In the genomic region with DNA sequence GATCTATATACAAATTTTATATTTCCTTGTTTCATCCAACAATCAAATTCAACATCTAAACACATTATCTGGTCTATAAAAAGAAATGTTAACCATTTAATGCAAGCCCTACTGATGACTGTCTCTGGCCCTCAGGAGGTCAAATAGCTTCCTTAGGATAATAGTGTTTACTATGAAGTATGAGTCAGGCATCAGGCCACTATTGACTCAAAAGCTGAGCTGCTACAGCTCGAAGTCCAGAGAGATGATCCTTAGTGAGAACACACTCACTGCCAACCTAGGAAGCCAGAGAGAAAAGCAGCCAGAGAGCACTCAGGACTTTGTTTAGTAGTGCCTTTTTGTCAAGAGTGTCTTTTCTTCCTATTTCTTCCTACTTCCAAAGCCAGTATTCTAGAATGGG, we compare ENCODE assay signal across 1 cellular context.
TF ChIP-seq lines count a peak whose summit lies in the region.

No MANE protein-coding gene starts in this region.

TF ChIP-seq in HepG2, 621 proteins besides CTCF, POLR2A, EP300 and RAD21 (continued from another document and continues in another):
- TF ChIP-seq, protein P1, sequence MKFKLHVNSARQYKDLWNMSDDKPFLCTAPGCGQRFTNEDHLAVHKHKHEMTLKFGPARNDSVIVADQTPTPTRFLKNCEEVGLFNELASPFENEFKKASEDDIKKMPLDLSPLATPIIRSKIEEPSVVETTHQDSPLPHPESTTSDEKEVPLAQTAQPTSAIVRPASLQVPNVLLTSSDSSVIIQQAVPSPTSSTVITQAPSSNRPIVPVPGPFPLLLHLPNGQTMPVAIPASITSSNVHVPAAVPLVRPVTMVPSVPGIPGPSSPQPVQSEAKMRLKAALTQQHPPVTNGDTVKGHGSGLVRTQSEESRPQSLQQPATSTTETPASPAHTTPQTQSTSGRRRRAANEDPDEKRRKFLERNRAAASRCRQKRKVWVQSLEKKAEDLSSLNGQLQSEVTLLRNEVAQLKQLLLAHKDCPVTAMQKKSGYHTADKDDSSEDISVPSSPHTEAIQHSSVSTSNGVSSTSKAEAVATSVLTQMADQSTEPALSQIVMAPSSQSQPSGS (CRISPR knock-in tag; IDR thresholded peaks at IDR 0.05) = peak; percentile 67; the same call in 1 of the 2 replicates
- peak; percentile 99 for TF ChIP-seq FOSL2 (CRISPR knock-in tag; IDR thresholded peaks at IDR 0.05)
- TF ChIP-seq, protein P2, sequence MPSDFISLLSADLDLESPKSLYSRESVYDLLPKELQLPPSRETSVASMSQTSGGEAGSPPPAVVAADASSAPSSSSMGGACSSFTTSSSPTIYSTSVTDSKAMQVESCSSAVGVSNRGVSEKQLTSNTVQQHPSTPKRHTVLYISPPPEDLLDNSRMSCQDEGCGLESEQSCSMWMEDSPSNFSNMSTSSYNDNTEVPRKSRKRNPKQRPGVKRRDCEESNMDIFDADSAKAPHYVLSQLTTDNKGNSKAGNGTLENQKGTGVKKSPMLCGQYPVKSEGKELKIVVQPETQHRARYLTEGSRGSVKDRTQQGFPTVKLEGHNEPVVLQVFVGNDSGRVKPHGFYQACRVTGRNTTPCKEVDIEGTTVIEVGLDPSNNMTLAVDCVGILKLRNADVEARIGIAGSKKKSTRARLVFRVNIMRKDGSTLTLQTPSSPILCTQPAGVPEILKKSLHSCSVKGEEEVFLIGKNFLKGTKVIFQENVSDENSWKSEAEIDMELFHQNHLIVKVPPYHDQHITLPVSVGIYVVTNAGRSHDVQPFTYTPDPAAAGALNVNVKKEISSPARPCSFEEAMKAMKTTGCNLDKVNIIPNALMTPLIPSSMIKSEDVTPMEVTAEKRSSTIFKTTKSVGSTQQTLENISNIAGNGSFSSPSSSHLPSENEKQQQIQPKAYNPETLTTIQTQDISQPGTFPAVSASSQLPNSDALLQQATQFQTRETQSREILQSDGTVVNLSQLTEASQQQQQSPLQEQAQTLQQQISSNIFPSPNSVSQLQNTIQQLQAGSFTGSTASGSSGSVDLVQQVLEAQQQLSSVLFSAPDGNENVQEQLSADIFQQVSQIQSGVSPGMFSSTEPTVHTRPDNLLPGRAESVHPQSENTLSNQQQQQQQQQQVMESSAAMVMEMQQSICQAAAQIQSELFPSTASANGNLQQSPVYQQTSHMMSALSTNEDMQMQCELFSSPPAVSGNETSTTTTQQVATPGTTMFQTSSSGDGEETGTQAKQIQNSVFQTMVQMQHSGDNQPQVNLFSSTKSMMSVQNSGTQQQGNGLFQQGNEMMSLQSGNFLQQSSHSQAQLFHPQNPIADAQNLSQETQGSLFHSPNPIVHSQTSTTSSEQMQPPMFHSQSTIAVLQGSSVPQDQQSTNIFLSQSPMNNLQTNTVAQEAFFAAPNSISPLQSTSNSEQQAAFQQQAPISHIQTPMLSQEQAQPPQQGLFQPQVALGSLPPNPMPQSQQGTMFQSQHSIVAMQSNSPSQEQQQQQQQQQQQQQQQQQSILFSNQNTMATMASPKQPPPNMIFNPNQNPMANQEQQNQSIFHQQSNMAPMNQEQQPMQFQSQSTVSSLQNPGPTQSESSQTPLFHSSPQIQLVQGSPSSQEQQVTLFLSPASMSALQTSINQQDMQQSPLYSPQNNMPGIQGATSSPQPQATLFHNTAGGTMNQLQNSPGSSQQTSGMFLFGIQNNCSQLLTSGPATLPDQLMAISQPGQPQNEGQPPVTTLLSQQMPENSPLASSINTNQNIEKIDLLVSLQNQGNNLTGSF (CRISPR knock-in tag; IDR thresholded peaks at IDR 0.05) = no peak
- TF ChIP-seq ZNF720 (CRISPR knock-in tag; IDR thresholded peaks at IDR 0.05) = no peak
- TF ChIP-seq ELF3 (CRISPR knock-in tag; IDR thresholded peaks at IDR 0.05) = peak; percentile 80
- TF ChIP-seq, protein P3, sequence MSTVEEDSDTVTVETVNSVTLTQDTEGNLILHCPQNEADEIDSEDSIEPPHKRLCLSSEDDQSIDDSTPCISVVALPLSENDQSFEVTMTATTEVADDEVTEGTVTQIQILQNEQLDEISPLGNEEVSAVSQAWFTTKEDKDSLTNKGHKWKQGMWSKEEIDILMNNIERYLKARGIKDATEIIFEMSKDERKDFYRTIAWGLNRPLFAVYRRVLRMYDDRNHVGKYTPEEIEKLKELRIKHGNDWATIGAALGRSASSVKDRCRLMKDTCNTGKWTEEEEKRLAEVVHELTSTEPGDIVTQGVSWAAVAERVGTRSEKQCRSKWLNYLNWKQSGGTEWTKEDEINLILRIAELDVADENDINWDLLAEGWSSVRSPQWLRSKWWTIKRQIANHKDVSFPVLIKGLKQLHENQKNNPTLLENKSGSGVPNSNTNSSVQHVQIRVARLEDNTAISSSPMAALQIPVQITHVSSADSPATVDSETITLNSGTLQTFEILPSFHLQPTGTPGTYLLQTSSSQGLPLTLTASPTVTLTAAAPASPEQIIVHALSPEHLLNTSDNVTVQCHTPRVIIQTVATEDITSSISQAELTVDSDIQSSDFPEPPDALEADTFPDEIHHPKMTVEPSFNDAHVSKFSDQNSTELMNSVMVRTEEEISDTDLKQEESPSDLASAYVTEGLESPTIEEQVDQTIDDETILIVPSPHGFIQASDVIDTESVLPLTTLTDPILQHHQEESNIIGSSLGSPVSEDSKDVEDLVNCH (CRISPR knock-in tag; IDR thresholded peaks at IDR 0.05) = no peak
- TF ChIP-seq KAT2B (IDR thresholded peaks at IDR 0.05; ENCODE audit: borderline replicate concordance, low read depth, low read length) = no peak
- TF ChIP-seq ZKSCAN5 (CRISPR knock-in tag; IDR thresholded peaks at IDR 0.05) = no peak
- no peak for TF ChIP-seq ZNF225 (CRISPR knock-in tag; IDR thresholded peaks at IDR 0.05)
- TF ChIP-seq RARA (CRISPR knock-in tag; IDR thresholded peaks at IDR 0.05) = peak; percentile 80
- no peak for TF ChIP-seq ZNF501 (CRISPR knock-in tag; IDR thresholded peaks at IDR 0.05)
- TF ChIP-seq, protein P4, sequence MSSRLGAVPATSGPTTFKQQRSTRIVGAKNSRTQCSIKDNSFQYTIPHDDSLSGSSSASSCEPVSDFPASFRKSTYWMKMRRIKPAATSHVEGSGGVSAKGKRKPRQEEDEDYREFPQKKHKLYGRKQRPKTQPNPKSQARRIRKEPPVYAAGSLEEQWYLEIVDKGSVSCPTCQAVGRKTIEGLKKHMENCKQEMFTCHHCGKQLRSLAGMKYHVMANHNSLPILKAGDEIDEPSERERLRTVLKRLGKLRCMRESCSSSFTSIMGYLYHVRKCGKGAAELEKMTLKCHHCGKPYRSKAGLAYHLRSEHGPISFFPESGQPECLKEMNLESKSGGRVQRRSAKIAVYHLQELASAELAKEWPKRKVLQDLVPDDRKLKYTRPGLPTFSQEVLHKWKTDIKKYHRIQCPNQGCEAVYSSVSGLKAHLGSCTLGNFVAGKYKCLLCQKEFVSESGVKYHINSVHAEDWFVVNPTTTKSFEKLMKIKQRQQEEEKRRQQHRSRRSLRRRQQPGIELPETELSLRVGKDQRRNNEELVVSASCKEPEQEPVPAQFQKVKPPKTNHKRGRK (CRISPR knock-in tag; IDR thresholded peaks at IDR 0.05) = no peak
- TF ChIP-seq, protein P5, sequence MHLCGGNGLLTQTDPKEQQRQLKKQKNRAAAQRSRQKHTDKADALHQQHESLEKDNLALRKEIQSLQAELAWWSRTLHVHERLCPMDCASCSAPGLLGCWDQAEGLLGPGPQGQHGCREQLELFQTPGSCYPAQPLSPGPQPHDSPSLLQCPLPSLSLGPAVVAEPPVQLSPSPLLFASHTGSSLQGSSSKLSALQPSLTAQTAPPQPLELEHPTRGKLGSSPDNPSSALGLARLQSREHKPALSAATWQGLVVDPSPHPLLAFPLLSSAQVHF (CRISPR knock-in tag; IDR thresholded peaks at IDR 0.05) = no peak
- no peak for TF ChIP-seq ZNF30 (CRISPR knock-in tag; IDR thresholded peaks at IDR 0.05)
- TF ChIP-seq HMG20B (CRISPR knock-in tag; conservative IDR thresholded peaks at IDR 0.05) = no peak
- no peak for TF ChIP-seq ZNF687 (CRISPR knock-in tag; IDR thresholded peaks at IDR 0.05)
- no peak for TF ChIP-seq ZC3H4 (CRISPR knock-in tag; IDR thresholded peaks at IDR 0.05; ENCODE audit: borderline replicate concordance)
- no peak for TF ChIP-seq ZNF317 (CRISPR knock-in tag; IDR thresholded peaks at IDR 0.05)
- peak; percentile 91 for TF ChIP-seq JUNB (CRISPR knock-in tag; IDR thresholded peaks at IDR 0.05; ENCODE audit: borderline replicate concordance)
- TF ChIP-seq, protein P6, sequence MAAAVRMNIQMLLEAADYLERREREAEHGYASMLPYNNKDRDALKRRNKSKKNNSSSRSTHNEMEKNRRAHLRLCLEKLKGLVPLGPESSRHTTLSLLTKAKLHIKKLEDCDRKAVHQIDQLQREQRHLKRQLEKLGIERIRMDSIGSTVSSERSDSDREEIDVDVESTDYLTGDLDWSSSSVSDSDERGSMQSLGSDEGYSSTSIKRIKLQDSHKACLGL (CRISPR knock-in tag; IDR thresholded peaks at IDR 0.05) = no peak
- TF ChIP-seq ZMYM2 (CRISPR knock-in tag; IDR thresholded peaks at IDR 0.05) = no peak
- TF ChIP-seq ZNF562 (CRISPR knock-in tag; IDR thresholded peaks at IDR 0.05; ENCODE audit: borderline replicate concordance) = no peak
- TF ChIP-seq CEBPG (CRISPR knock-in tag; IDR thresholded peaks at IDR 0.05) = no peak
- TF ChIP-seq SRY (CRISPR knock-in tag; IDR thresholded peaks at IDR 0.05) = no peak
- TF ChIP-seq, protein P7, sequence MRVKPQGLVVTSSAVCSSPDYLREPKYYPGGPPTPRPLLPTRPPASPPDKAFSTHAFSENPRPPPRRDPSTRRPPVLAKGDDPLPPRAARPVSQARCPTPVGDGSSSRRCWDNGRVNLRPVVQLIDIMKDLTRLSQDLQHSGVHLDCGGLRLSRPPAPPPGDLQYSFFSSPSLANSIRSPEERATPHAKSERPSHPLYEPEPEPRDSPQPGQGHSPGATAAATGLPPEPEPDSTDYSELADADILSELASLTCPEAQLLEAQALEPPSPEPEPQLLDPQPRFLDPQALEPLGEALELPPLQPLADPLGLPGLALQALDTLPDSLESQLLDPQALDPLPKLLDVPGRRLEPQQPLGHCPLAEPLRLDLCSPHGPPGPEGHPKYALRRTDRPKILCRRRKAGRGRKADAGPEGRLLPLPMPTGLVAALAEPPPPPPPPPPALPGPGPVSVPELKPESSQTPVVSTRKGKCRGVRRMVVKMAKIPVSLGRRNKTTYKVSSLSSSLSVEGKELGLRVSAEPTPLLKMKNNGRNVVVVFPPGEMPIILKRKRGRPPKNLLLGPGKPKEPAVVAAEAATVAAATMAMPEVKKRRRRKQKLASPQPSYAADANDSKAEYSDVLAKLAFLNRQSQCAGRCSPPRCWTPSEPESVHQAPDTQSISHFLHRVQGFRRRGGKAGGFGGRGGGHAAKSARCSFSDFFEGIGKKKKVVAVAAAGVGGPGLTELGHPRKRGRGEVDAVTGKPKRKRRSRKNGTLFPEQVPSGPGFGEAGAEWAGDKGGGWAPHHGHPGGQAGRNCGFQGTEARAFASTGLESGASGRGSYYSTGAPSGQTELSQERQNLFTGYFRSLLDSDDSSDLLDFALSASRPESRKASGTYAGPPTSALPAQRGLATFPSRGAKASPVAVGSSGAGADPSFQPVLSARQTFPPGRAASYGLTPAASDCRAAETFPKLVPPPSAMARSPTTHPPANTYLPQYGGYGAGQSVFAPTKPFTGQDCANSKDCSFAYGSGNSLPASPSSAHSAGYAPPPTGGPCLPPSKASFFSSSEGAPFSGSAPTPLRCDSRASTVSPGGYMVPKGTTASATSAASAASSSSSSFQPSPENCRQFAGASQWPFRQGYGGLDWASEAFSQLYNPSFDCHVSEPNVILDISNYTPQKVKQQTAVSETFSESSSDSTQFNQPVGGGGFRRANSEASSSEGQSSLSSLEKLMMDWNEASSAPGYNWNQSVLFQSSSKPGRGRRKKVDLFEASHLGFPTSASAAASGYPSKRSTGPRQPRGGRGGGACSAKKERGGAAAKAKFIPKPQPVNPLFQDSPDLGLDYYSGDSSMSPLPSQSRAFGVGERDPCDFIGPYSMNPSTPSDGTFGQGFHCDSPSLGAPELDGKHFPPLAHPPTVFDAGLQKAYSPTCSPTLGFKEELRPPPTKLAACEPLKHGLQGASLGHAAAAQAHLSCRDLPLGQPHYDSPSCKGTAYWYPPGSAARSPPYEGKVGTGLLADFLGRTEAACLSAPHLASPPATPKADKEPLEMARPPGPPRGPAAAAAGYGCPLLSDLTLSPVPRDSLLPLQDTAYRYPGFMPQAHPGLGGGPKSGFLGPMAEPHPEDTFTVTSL (CRISPR knock-in tag; IDR thresholded peaks at IDR 0.05; ENCODE audit: borderline replicate concordance) = peak; percentile 96
- no peak for TF ChIP-seq ZFP36L2 (CRISPR knock-in tag; IDR thresholded peaks at IDR 0.05)
- TF ChIP-seq, protein P8, sequence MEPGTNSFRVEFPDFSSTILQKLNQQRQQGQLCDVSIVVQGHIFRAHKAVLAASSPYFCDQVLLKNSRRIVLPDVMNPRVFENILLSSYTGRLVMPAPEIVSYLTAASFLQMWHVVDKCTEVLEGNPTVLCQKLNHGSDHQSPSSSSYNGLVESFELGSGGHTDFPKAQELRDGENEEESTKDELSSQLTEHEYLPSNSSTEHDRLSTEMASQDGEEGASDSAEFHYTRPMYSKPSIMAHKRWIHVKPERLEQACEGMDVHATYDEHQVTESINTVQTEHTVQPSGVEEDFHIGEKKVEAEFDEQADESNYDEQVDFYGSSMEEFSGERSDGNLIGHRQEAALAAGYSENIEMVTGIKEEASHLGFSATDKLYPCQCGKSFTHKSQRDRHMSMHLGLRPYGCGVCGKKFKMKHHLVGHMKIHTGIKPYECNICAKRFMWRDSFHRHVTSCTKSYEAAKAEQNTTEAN (CRISPR knock-in tag; conservative IDR thresholded peaks at IDR 0.05) = peak; percentile 87
- no peak for TF ChIP-seq ZNF546 (CRISPR knock-in tag; conservative IDR thresholded peaks at IDR 0.05)
- peak; percentile 97 for TF ChIP-seq FOSL1 (CRISPR knock-in tag; IDR thresholded peaks at IDR 0.05; ENCODE audit: borderline replicate concordance)
